In the genomic region with DNA sequence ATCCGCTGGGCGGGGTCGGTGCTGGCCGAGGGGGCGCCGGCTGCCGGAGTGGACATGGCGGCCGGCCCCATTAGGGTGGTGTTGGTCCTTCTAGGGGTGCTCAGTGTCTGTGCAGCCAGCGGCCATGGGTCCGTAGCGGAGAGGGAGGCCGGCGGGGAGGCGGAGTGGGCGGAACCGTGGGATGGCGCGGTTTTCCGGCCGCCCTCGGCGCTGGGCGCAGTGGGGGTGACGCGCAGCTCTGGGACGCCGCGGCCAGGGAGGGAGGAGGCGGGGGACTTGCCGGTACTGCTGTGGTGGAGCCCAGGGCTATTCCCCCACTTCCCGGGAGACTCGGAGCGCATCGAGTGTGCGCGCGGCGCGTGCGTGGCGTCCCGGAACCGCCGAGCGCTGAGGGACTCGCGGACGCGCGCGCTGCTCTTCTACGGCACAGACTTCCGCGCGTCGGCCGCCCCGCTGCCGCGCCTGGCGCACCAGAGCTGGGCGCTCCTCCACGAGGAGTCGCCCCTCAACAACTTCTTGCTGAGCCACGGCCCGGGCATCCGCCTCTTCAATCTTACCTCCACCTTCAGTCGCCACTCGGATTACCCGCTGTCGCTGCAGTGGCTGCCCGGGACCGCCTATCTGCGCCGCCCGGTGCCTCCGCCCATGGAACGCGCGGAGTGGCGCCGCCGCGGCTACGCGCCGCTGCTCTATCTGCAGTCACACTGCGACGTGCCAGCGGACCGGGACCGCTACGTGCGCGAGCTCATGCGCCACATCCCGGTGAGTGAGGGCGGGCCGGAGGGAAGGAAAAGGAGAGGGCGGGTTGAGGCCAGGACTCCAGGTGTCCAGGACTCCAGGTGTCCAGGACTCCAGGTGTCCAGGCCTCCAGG, we compare ENCODE assay signal across 8 cellular contexts. TPM values are rescaled to one million over a fixed set of nuclear protein-coding genes. Genes with fewer than 3 reads are reported as not detected.
DNase-seq lines count a peak whose midpoint lies in the region; ATAC-seq lines count a peak whose summit lies in the region.

No MANE protein-coding gene starts in this region.

- H3K4me3 ChIP-seq in BLaER1 (peak overlapping the region; percentile 84), mononuclear cell (ENCODE audit: low read length) (peak overlapping the region; percentile 85)

- ATAC-seq in GM18907 (IDR thresholded peaks at IDR 0.05; ENCODE audit: unreplicated experiment) (peak; percentile 60), HG03135 (IDR thresholded peaks at IDR 0.05; ENCODE audit: unreplicated experiment) (peak; percentile 49)

- peaks cover 59% of the 10 kb centered on the region for H3K36me3 ChIP-seq in BLaER1

- H3K9me3 ChIP-seq in BLaER1 (no peaks in the 10 kb centered on the region), mononuclear cell (ENCODE audit: low read depth, low read length) (no peaks in the 10 kb centered on the region)

- H3K9ac ChIP-seq in BLaER1: peak overlapping the region; percentile 84

- DNase-seq in NOMO-1 treated with DMSO at 0.1 percent for 48 hours (lab: John Stamatoyannopoulos, UW; ENCODE audit: unreplicated experiment) (peak; percentile 63), activated T-cell treated with anti-CD3 and anti-CD28 coated beads for 1 hour (ENCODE audit: low read depth) (peak; percentile 63), epidermal melanocyte (ENCODE audit: insufficient read length, low spot score) (peak; percentile 58)
- DNase-seq in stimulated activated CD8-positive, alpha-beta memory T cell treated with anti-CD3 and anti-CD28 coated beads, Interleukin-2, amount 100 ng/mL, for 48 hours (ENCODE audit: low read depth in 2 of 2): peak; percentile 75 to 78

- H4K20me1 ChIP-seq in BLaER1: peaks cover 49% of the 10 kb centered on the region

- H3K27me3 ChIP-seq in BLaER1: no peaks in the 10 kb centered on the region
- no peaks in the 10 kb centered on the region for H3K27me3 ChIP-seq in mononuclear cell (ENCODE audit: insufficient read depth, low read length)

- peak overlapping the region; percentile 99 for H3K4me2 ChIP-seq in BLaER1

- H3K4me1 ChIP-seq in BLaER1: peaks cover 80% of the 10 kb centered on the region
- peaks cover 50% of the 10 kb centered on the region for H3K4me1 ChIP-seq in mononuclear cell (ENCODE audit: insufficient read depth, low read length)

- H3K27ac ChIP-seq in BLaER1: peak overlapping the region; percentile 89

RNA-seq across cellular contexts. Expression of a gene that starts 9.3 kb away (rescaled TPM):
- total RNA-seq in mononuclear cell: 4.7 TPM

RNA-seq across cellular contexts. Expression of a gene that starts 12.9 kb away (rescaled TPM):
- 30.7 TPM for total RNA-seq in mononuclear cell

RNA-seq across cellular contexts. Expression of a gene that starts 28.3 kb away (rescaled TPM):
- 25.3 TPM for total RNA-seq in mononuclear cell

RNA-seq across cellular contexts. Expression of a gene that starts 38.9 kb away (rescaled TPM):
- 66.9 TPM for total RNA-seq in mononuclear cell

Comparison
In these comparisons a context has a peak if more than half of its experiments do, and no peak if none do; other contexts are left out.
1. Peak in every context shown above with its lines: DNase-seq, ATAC-seq, H3K4me3 ChIP-seq and H3K27ac ChIP-seq.